7 cellular contexts compared by ENCODE assay signal in the genomic region with DNA sequence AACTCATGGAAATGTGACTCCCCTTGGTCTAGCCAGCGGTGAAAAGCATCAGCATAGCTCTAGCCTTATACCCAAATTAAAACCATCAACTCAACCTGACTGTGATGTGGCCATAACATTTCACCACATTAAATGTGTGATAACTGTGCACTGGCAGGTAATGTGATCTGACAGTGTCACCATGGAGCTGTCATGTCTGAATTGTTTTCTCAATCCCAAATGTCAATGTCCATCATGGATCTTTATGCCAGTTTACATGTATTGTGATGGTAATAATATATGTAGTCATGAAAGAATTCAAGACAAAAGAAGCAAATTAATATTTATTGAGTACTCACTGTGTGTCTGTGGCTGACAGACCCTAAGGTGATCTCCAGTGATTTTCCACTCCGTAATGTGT.
"Had no signal": no experiment of that assay in that cellular context is flagged by ENCODE, and none has a peak within 500 bp of the region (broad histone marks: within the 10 kb centered on the region; RNA-seq: fewer than 3 reads in every experiment).

No MANE protein-coding gene starts in this region.

- H3K4me3 ChIP-seq: K562 had no signal

- ATAC-seq: HepG2, K562 had no signal

- H3K9me3 Mint-ChIP-seq: IgD-negative memory B cell had no signal

- H3K4me1 Mint-ChIP-seq: IgD-negative memory B cell had no signal

- DNase-seq: IMR-90, KBM-7, KG1 had no signal

- H3K27ac Mint-ChIP-seq: IgD-negative memory B cell had no signal

- H3K4me3 Mint-ChIP-seq: IgD-negative memory B cell had no signal

- H3K27ac ChIP-seq: HL-60 had no signal

- H3K27me3 Mint-ChIP-seq: IgD-negative memory B cell had no signal

- H3K36me3 Mint-ChIP-seq: IgD-negative memory B cell had no signal
